ENCODE assay signal across 13 cellular contexts in the genomic region with DNA sequence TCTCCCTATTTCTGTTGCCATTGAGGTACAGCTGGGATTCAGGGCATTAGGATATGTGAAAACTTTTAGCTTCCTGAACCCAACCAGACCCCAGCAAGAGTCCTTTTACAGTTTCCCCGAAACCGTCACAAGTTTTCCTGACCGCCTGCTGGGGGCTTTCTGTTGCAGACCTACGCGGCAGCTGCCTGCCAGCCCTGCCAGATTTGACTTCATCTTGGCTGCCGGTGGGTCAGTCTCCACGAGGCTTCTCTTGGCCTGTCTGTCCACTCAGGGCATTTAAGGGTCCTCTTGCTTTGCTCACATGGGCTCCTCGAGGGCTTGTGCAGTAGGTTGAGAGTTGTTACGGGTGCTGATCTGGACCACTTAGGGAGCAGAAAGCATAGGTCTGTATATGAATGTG.
"Had no signal": no experiment of that assay in that cellular context is flagged by ENCODE, and none has a peak within 500 bp of the region (broad histone marks: within the 10 kb centered on the region; RNA-seq: fewer than 3 reads in every experiment).

No MANE protein-coding gene starts in this region.

- H3K4me3 Mint-ChIP-seq: central memory CD8-positive, alpha-beta T cell; neural crest cell; T-helper 1 cell treated with Interleukin-12 subunit alpha and Interleukin-12 subunit beta and Interleukin-4 antibody, amounts not matched to agents 30 μg/mL and 1 μg/mL, for 36 hours; type B pancreatic cell had no signal

- H3K27me3 Mint-ChIP-seq: central memory CD8-positive, alpha-beta T cell; type B pancreatic cell had no signal

- H3K27ac Mint-ChIP-seq: T-helper 1 cell treated with Interleukin-12 subunit alpha and Interleukin-12 subunit beta and Interleukin-4 antibody, amounts not matched to agents 30 μg/mL and 1 μg/mL, for 36 hours had no signal

- DNase-seq: activated CD4-positive, alpha-beta T cell treated with anti-CD3 and anti-CD28 coated beads, Interleukin-2, amount 50 U/mL, for 1 hour; activated CD4-positive, CD25-positive, alpha-beta regulatory T cell; activated naive CD4-positive, alpha-beta T cell treated with anti-CD3 and anti-CD28 coated beads, Interleukin-2, amount 50 U/mL, for 16 hours; activated T-cell treated with anti-CD3 and anti-CD28 coated beads, Interleukin-2, amount 50 U/mL, for 1 hour; esophagus squamous epithelium; foreskin fibroblast; kidney; left ventricle myocardium inferior had no signal

- H3K27ac ChIP-seq: left ventricle myocardium inferior had no signal

- H3K36me3 ChIP-seq: esophagus squamous epithelium, left ventricle myocardium inferior had no signal

- H3K9ac ChIP-seq: parathyroid adenoma had no signal

- H3K27me3 ChIP-seq: esophagus squamous epithelium had no signal

- H3K4me3 ChIP-seq: esophagus squamous epithelium, left ventricle myocardium inferior had no signal

- H3K9me3 ChIP-seq: esophagus squamous epithelium, left ventricle myocardium inferior had no signal

- H3K9me3 Mint-ChIP-seq: central memory CD8-positive, alpha-beta T cell; T-helper 1 cell treated with Interleukin-12 subunit alpha and Interleukin-12 subunit beta and Interleukin-4 antibody, amounts not matched to agents 30 μg/mL and 1 μg/mL, for 36 hours had no signal
